In the genomic region with DNA sequence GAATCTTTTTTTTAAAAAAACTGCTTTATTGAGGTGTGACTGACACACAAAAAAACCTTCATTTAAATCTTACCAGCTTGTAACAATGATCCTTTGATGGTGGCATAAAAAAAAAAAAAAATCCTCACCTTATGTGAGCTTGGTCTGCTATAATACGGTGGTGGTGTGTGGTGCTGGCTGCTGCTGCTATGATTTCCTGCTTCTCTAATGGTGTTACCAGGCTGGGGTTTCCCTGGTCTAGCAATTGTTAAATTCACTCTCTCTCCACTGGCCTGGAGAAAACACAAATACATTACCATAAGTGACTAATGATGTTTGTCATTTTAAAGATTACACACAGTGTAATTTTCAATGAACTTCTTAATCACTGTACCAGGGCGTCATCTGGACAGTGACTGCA, we compare ENCODE assay signal across 17 cellular contexts.
"Had no signal": no experiment of that assay in that cellular context is flagged by ENCODE, and none has a peak within 500 bp of the region (broad histone marks: within the 10 kb centered on the region; RNA-seq: fewer than 3 reads in every experiment).

No MANE protein-coding gene starts in this region.

- H3K27ac Mint-ChIP-seq: activated CD4-positive, alpha-beta T cell treated with anti-CD3 and anti-CD28 coated beads, Interleukin-2, amount 10 ng/mL, durations not matched to agents 24 days and 14 days; activated T-helper 2 cell treated with anti-CD3 and anti-CD28 coated beads, Interferon-gamma antibody, Interleukin-2, Interleukin-4, amounts not matched to agents 10 μg/mL and 5 μg/mL and 100 μg/mL, durations not matched to agents 14 hours and 24 hours and 36 hours; nephron; type B pancreatic cell had no signal

- H3K4me1 Mint-ChIP-seq: nephron had no signal

- H3K9me3 ChIP-seq: adrenal gland, left ventricle myocardium inferior, right atrium auricular region, suprapubic skin had no signal

- DNase-seq: activated CD4-positive, alpha-beta T cell treated with anti-CD3 and anti-CD28 coated beads, Interleukin-2, amount 10 ng/mL, durations not matched to agents 24 days and 14 days; activated naive CD4-positive, alpha-beta T cell treated with anti-CD3 and anti-CD28 coated beads, Interleukin-2, amount 50 U/mL, for 16 hours; adrenal gland; foreskin fibroblast; hippocampal formation; kidney; left ventricle myocardium inferior; occipital lobe; stimulated activated CD4-positive, alpha-beta T cell treated with anti-CD3 and anti-CD28 coated beads, Interleukin-4, amount 100 ng/mL, for 1 hour; stimulated activated naive CD4-positive, alpha-beta T cell; T-helper 1 cell; WERI-Rb-1 had no signal

- H3K4me3 Mint-ChIP-seq: activated CD4-positive, alpha-beta T cell treated with anti-CD3 and anti-CD28 coated beads, Interleukin-2, amount 10 ng/mL, durations not matched to agents 24 days and 14 days; nephron; type B pancreatic cell had no signal

- H3K27me3 Mint-ChIP-seq: activated CD4-positive, alpha-beta T cell treated with anti-CD3 and anti-CD28 coated beads, Interleukin-2, amount 10 ng/mL, durations not matched to agents 24 days and 14 days; type B pancreatic cell had no signal

- H3K27ac ChIP-seq: adrenal gland, left ventricle myocardium inferior, right atrium auricular region, suprapubic skin, WERI-Rb-1 had no signal

- H3K4me3 ChIP-seq: adrenal gland, left ventricle myocardium inferior, right atrium auricular region, suprapubic skin had no signal

- H3K27me3 ChIP-seq: adrenal gland, right atrium auricular region, suprapubic skin had no signal

- H3K4me1 ChIP-seq: adrenal gland, right atrium auricular region, suprapubic skin had no signal

- H3K9me3 Mint-ChIP-seq: activated CD4-positive, alpha-beta T cell treated with anti-CD3 and anti-CD28 coated beads, Interleukin-2, amount 10 ng/mL, durations not matched to agents 24 days and 14 days; activated T-helper 2 cell treated with anti-CD3 and anti-CD28 coated beads, Interferon-gamma antibody, Interleukin-2, Interleukin-4, amounts not matched to agents 10 μg/mL and 5 μg/mL and 100 μg/mL, durations not matched to agents 14 hours and 24 hours and 36 hours; type B pancreatic cell had no signal
